ENCODE assay signal across 11 cellular contexts in genomic region chr17:44352922-44353655, GRCh38. TPM values are rescaled to one million over a fixed set of nuclear protein-coding genes. Genes with fewer than 3 reads are reported as not detected.
A peak's percentile ranks its signal among the peaks of the same experiment; 100 is the strongest.
DNase-seq lines count a peak whose midpoint lies in the region; ATAC-seq and TF ChIP-seq lines count a peak whose summit lies in the region.
"Had no signal": no experiment of that assay in that cellular context is flagged by ENCODE, and none has a peak within 500 bp of the region (broad histone marks: within the 10 kb centered on the region; RNA-seq: fewer than 3 reads in every experiment).

No MANE protein-coding gene starts in this region.

- TF ChIP-seq POLR2A in suprapubic skin (IDR thresholded peaks at IDR 0.05): no peak

- ATAC-seq in GM18511 (IDR thresholded peaks at IDR 0.05; ENCODE audit: unreplicated experiment): no peak

- POLR2A ChIA-PET in activated CD4-positive, alpha-beta T cell treated with anti-CD3 and anti-CD28 coated beads, Interleukin-2, amount 10 ng/mL, durations not matched to agents 7 days and 5 days (lab: Charles Lee): no interaction called here
- POLR2A ChIA-PET in activated CD4-positive, alpha-beta memory T cell treated with anti-CD3 and anti-CD28 coated beads, Interleukin-2, amount 10 ng/mL, durations not matched to agents 7 days and 5 days (lab: Charles Lee): interaction anchor here (1.4 to 2.2 kb wide), 3 partner anchors 9 to 143 kb away, joined by 3 to 8 read pairs (median 6); partner anchors contain the start of gene FAM171A2

- peaks cover 10% of the 10 kb centered on the region for H3K36me3 Mint-ChIP-seq in activated CD4-positive, alpha-beta T cell treated with anti-CD3 and anti-CD28 coated beads, Interleukin-2, amount 10 ng/mL, durations not matched to agents 7 days and 5 days (ENCODE audit: low read depth)
- H3K36me3 Mint-ChIP-seq in activated CD4-positive, alpha-beta memory T cell treated with anti-CD3 and anti-CD28 coated beads, Interleukin-2, amount 10 ng/mL, durations not matched to agents 7 days and 5 days (ENCODE audit: low read depth): peaks cover 13% of the 10 kb centered on the region

- no peak for TF ChIP-seq CTCF in suprapubic skin (IDR thresholded peaks at IDR 0.05)

- no peak overlapping the region for H3K27ac Mint-ChIP-seq in activated CD4-positive, alpha-beta T cell treated with anti-CD3 and anti-CD28 coated beads, Interleukin-2, amount 10 ng/mL, durations not matched to agents 7 days and 5 days
- no peak overlapping the region for H3K27ac Mint-ChIP-seq in activated CD4-positive, alpha-beta memory T cell treated with anti-CD3 and anti-CD28 coated beads, Interleukin-2, amount 10 ng/mL, durations not matched to agents 7 days and 5 days

- no peaks in the 10 kb centered on the region for H3K27me3 ChIP-seq in suprapubic skin

- H3K4me1 Mint-ChIP-seq in activated CD4-positive, alpha-beta T cell treated with anti-CD3 and anti-CD28 coated beads, Interleukin-2, amount 10 ng/mL, durations not matched to agents 7 days and 5 days: peaks cover 15% of the 10 kb centered on the region
- H3K4me1 Mint-ChIP-seq in activated CD4-positive, alpha-beta memory T cell treated with anti-CD3 and anti-CD28 coated beads, Interleukin-2, amount 10 ng/mL, durations not matched to agents 7 days and 5 days: peaks cover 10% of the 10 kb centered on the region

- peak overlapping the region; percentile 47 for H3K4me3 Mint-ChIP-seq in activated CD4-positive, alpha-beta T cell treated with anti-CD3 and anti-CD28 coated beads, Interleukin-2, amount 10 ng/mL, durations not matched to agents 7 days and 5 days
- peak overlapping the region; percentile 40 for H3K4me3 Mint-ChIP-seq in activated CD4-positive, alpha-beta memory T cell treated with anti-CD3 and anti-CD28 coated beads, Interleukin-2, amount 10 ng/mL, durations not matched to agents 7 days and 5 days

- H3K9me3 Mint-ChIP-seq in activated CD4-positive, alpha-beta T cell treated with anti-CD3 and anti-CD28 coated beads, Interleukin-2, amount 10 ng/mL, durations not matched to agents 7 days and 5 days: no peaks in the 10 kb centered on the region
- no peaks in the 10 kb centered on the region for H3K9me3 Mint-ChIP-seq in activated CD4-positive, alpha-beta memory T cell treated with anti-CD3 and anti-CD28 coated beads, Interleukin-2, amount 10 ng/mL, durations not matched to agents 7 days and 5 days

- 71% methylated on average over 12 of the region's 19 CpGs for WGBS in suprapubic skin

- no peak for DNase-seq in activated CD4-positive, alpha-beta T cell treated with anti-CD3 and anti-CD28 coated beads, Interleukin-2, amount 10 ng/mL, durations not matched to agents 7 days and 5 days
- no peak for DNase-seq in activated CD4-positive, alpha-beta T cell treated with anti-CD3 and anti-CD28 coated beads for 4 hours
- no peak for DNase-seq in activated CD4-positive, alpha-beta memory T cell treated with anti-CD3 and anti-CD28 coated beads, Interleukin-2, amount 10 ng/mL, durations not matched to agents 7 days and 5 days
- DNase-seq in suprapubic skin (ENCODE audit: low spot score in 2 of 2): peak in 1 of 2 donors; percentile 69
- DNase-seq in SW 1271 (lab: John Stamatoyannopoulos, UW): no peak
- no peak for DNase-seq in effector CD4-positive, alpha-beta T cell
- DNase-seq: NCI-H2171 treated with DMSO at 0.1 percent for 48 hours had no signal

- no peak for TF ChIP-seq EP300 in suprapubic skin (IDR thresholded peaks at IDR 0.05)

- H3K9me3 ChIP-seq in iPS-18c (ENCODE audit: control insufficient read depth, insufficient read depth, low read length) (no peaks in the 10 kb centered on the region), suprapubic skin (no peaks in the 10 kb centered on the region)

- no peak overlapping the region for H3K27ac ChIP-seq in suprapubic skin
- H3K27ac ChIP-seq: parathyroid adenoma had no signal

- H3K4me1 ChIP-seq in suprapubic skin: peaks cover 24% of the 10 kb centered on the region

- H3K4me3 ChIP-seq in iPS-18c (ENCODE audit: insufficient read depth, low read depth, low read length) (peak overlapping the region; percentile 49), suprapubic skin (peak overlapping the region; percentile 53)

- H3K36me3 ChIP-seq in suprapubic skin: peaks cover 47% of the 10 kb centered on the region

- H3K27me3 Mint-ChIP-seq in activated CD4-positive, alpha-beta T cell treated with anti-CD3 and anti-CD28 coated beads, Interleukin-2, amount 10 ng/mL, durations not matched to agents 7 days and 5 days: peaks cover 8% of the 10 kb centered on the region
- H3K27me3 Mint-ChIP-seq in activated CD4-positive, alpha-beta memory T cell treated with anti-CD3 and anti-CD28 coated beads, Interleukin-2, amount 10 ng/mL, durations not matched to agents 7 days and 5 days: peaks cover 12% of the 10 kb centered on the region

- CTCF ChIA-PET in activated CD4-positive, alpha-beta T cell treated with anti-CD3 and anti-CD28 coated beads, Interleukin-2, amount 10 ng/mL, durations not matched to agents 7 days and 5 days (lab: Charles Lee): interaction anchor here (0.8 to 5.6 kb wide), 5 partner anchors 10 to 143 kb away, joined by 3 to 39 read pairs (median 3); partner anchors contain the start of gene FAM171A2
- CTCF ChIA-PET in activated CD4-positive, alpha-beta memory T cell treated with anti-CD3 and anti-CD28 coated beads, Interleukin-2, amount 10 ng/mL, durations not matched to agents 7 days and 5 days (lab: Charles Lee): interaction anchor here (0.6 to 3.0 kb wide), 9 partner anchors 10 to 168 kb away, joined by 3 to 17 read pairs (median 3); partner anchors contain the start of gene FAM171A2

RNA-seq across cellular contexts. Expression of gene GRN, which starts 8.0 kb away (rescaled TPM):
- 10 to 100 TPM; 61.1 to 70.5 TPM for total RNA-seq in activated CD4-positive, alpha-beta T cell treated with anti-CD3 and anti-CD28 coated beads, Interleukin-2, amount 10 ng/mL, durations not matched to agents 7 days and 5 days
- total RNA-seq in activated CD4-positive, alpha-beta memory T cell treated with anti-CD3 and anti-CD28 coated beads, Interleukin-2, amount 10 ng/mL, durations not matched to agents 7 days and 5 days: 10 to 100 TPM; 87.8 to 98.4 TPM
- 100 to 1,000 TPM; 294 to 451 (median 340) TPM for total RNA-seq in suprapubic skin

RNA-seq across cellular contexts. Expression of gene FAM171A2, which starts 10.6 kb away (rescaled TPM):
- total RNA-seq in activated CD4-positive, alpha-beta T cell treated with anti-CD3 and anti-CD28 coated beads, Interleukin-2, amount 10 ng/mL, durations not matched to agents 7 days and 5 days: under 1 TPM in 1 of 2 experiments, not detected in 1; 0.08 TPM
- under 1 TPM in 1 of 2 experiments, not detected in 1; 0.10 TPM for total RNA-seq in activated CD4-positive, alpha-beta memory T cell treated with anti-CD3 and anti-CD28 coated beads, Interleukin-2, amount 10 ng/mL, durations not matched to agents 7 days and 5 days
- 1 to 10 TPM; 1.2 to 2.6 (median 1.5) TPM for total RNA-seq in suprapubic skin

RNA-seq across cellular contexts. Expression of gene SLC25A39, which starts 28.5 kb away (rescaled TPM):
- 100 to 1,000 TPM; 104 to 107 TPM for total RNA-seq in activated CD4-positive, alpha-beta T cell treated with anti-CD3 and anti-CD28 coated beads, Interleukin-2, amount 10 ng/mL, durations not matched to agents 7 days and 5 days
- total RNA-seq in activated CD4-positive, alpha-beta memory T cell treated with anti-CD3 and anti-CD28 coated beads, Interleukin-2, amount 10 ng/mL, durations not matched to agents 7 days and 5 days: 10 to 100 TPM; 72.6 to 77.0 TPM
- 100 to 1,000 TPM in 3 of 4 donors, 10 to 100 TPM in 1; 94.9 to 132 (median 111) TPM for total RNA-seq in suprapubic skin

RNA-seq across cellular contexts. Expression of gene ITGA2B, which starts 36.4 kb away (rescaled TPM):
- under 1 TPM; 0.27 to 0.47 TPM for total RNA-seq in activated CD4-positive, alpha-beta T cell treated with anti-CD3 and anti-CD28 coated beads, Interleukin-2, amount 10 ng/mL, durations not matched to agents 7 days and 5 days
- under 1 TPM; 0.58 to 0.71 TPM for total RNA-seq in activated CD4-positive, alpha-beta memory T cell treated with anti-CD3 and anti-CD28 coated beads, Interleukin-2, amount 10 ng/mL, durations not matched to agents 7 days and 5 days
- total RNA-seq in suprapubic skin: under 1 TPM in 2 of 4 donors, not detected in 2; 0.45 to 0.48 TPM

RNA-seq across cellular contexts. Expression of gene RUNDC3A, which starts 44.7 kb away (rescaled TPM):
- total RNA-seq in activated CD4-positive, alpha-beta T cell treated with anti-CD3 and anti-CD28 coated beads, Interleukin-2, amount 10 ng/mL, durations not matched to agents 7 days and 5 days: under 1 TPM; 0.10 TPM
- total RNA-seq in activated CD4-positive, alpha-beta memory T cell treated with anti-CD3 and anti-CD28 coated beads, Interleukin-2, amount 10 ng/mL, durations not matched to agents 7 days and 5 days: under 1 TPM in 1 of 2 experiments, not detected in 1; 0.28 TPM
- total RNA-seq in suprapubic skin: 10 to 100 TPM; 12.6 to 22.0 (median 14.7) TPM
- total RNA-seq: H4 had no signal
